In genomic region chr9:80605129-80605528, GRCh38 we compare ENCODE assay signal across 8 cellular contexts.
DNase-seq lines count a peak whose midpoint lies in the region; ATAC-seq and TF ChIP-seq lines count a peak whose summit lies in the region.

No MANE protein-coding gene starts in this region.

- H3K9me2 ChIP-seq in neural cell (ENCODE audit: insufficient read depth, low read length) = no peaks in the 10 kb centered on the region

- H3K4me3 ChIP-seq in mammary epithelial cell (replicated peaks in 1 of 3; ENCODE audit: insufficient read depth in 1 of 3, low read depth in 2 of 3, low read length in 3 of 3) (no peak overlapping the region), neural cell (ENCODE audit: low read length) (no peak overlapping the region)

- dilution Hi-C loops in mammary epithelial cell (cut with HindIII; ENCODE audit: low sequenced_read_pairs) = no loop called here

- H3K9ac ChIP-seq in mammary epithelial cell (ENCODE audit: insufficient read depth, low read length) (no peak overlapping the region), neural cell (ENCODE audit: low read length) (no peak overlapping the region)

- H3K9me3 ChIP-seq in mammary epithelial cell (replicated peaks; ENCODE audit: insufficient read depth, low read length) (no peaks in the 10 kb centered on the region), neural cell (ENCODE audit: low read length) (no peaks in the 10 kb centered on the region)

- no peak overlapping the region for H3K4me2 ChIP-seq in mammary epithelial cell (ENCODE audit: insufficient read depth, low read depth, low read length)
- no peak overlapping the region for H3K4me2 ChIP-seq in neural cell (ENCODE audit: low read length)

- H3K27ac ChIP-seq in mammary epithelial cell (ENCODE audit: insufficient read depth, low read depth, low read length) (no peak overlapping the region), neural cell (ENCODE audit: low read length) (no peak overlapping the region)

- TF ChIP-seq RAD21 in neural cell (conservative IDR thresholded peaks at IDR 0.05) = peak; percentile 86

- in situ Hi-C loops in mammary epithelial cell (cut with MboI; ENCODE audit: low sequenced_read_pairs in 2 of 2) = no loop called here

- BruUV-seq in mammary epithelial cell (replicated peaks; lab: Mats Ljungman, UMichigan) = no TSS peak

- DNase-seq in DMS153 treated with DMSO at 0.1 percent for 48 hours (lab: John Stamatoyannopoulos, UW; ENCODE audit: unreplicated experiment) = peak; percentile 38
- DNase-seq in NCI-H1694 (lab: John Stamatoyannopoulos, UW) = peak; percentile 6
- peak; percentile 22 for DNase-seq in mammary epithelial cell
- DNase-seq in effector CD4-positive, alpha-beta T cell = no peak
- DNase-seq in NCI-H1436 (lab: John Stamatoyannopoulos, UW) = no peak
- no peak for DNase-seq in NOMO-1 treated with dmso at 0.1 percent for 144 hours (lab: John Stamatoyannopoulos, UW; ENCODE audit: unreplicated experiment)

- WGBS in mammary epithelial cell (ENCODE audit: low coverage, missing lambda C conversion rate) = 10% methylated on average over 2 of the region's 2 CpGs

- H4K20me1 ChIP-seq in mammary epithelial cell (ENCODE audit: insufficient read depth, low read length) (no peaks in the 10 kb centered on the region), neural cell (ENCODE audit: insufficient read depth) (no peaks in the 10 kb centered on the region)

- no peaks in the 10 kb centered on the region for H3K79me2 ChIP-seq in mammary epithelial cell (ENCODE audit: insufficient read depth, low read length)
- no peaks in the 10 kb centered on the region for H3K79me2 ChIP-seq in neural cell (replicated peaks; ENCODE audit: insufficient read depth, low read length)

- no peaks in the 10 kb centered on the region for H3K4me1 ChIP-seq in mammary epithelial cell (ENCODE audit: insufficient read depth, low read length)

- intact Hi-C loops in mammary epithelial cell (cut with micrococcal nuclease) = loop anchor here (1.0 to 5.0 kb wide), 2 partner anchors 281 to 1082 kb away; partner anchors contain the start of gene TLE1

- H2AFZ ChIP-seq in mammary epithelial cell (ENCODE audit: low read depth, low read length) = no peak overlapping the region
- H2AFZ ChIP-seq in neural cell (ENCODE audit: low read depth, low read length) = no peak overlapping the region

- no peak for ATAC-seq in GM21447 (IDR thresholded peaks at IDR 0.05; ENCODE audit: unreplicated experiment)

- no peaks in the 10 kb centered on the region for H3K27me3 ChIP-seq in mammary epithelial cell (ENCODE audit: insufficient read depth, low read length)
- no peaks in the 10 kb centered on the region for H3K27me3 ChIP-seq in neural cell (ENCODE audit: insufficient read depth, low read depth, low read length)

- TF ChIP-seq CTCF in mammary epithelial cell (conservative IDR thresholded peaks at IDR 0.05 in 1 of 2, IDR thresholded peaks at IDR 0.05 in 1 of 2; ENCODE audit: extremely low read depth in 1 of 2, insufficient read depth in 1 of 2, low read depth in 1 of 2, low read length in 2 of 2) (peak; percentile 27 to 49), neural cell (IDR thresholded peaks at IDR 0.05; ENCODE audit: poor library complexity, severe bottlenecking) (peak; percentile 82)

- CTCF ChIA-PET in mammary epithelial cell (lab: Charles Lee; ENCODE audit: low non-redundant PET) = interaction anchor here (0.7 kb wide), 2 partner anchors 729 to 888 kb away, joined by 3 to 5 read pairs; no protein-coding TSS in a partner anchor

- peaks cover 3% of the 10 kb centered on the region for H3F3A ChIP-seq in neural cell (ENCODE audit: insufficient read depth, low read length, poor library complexity, severe bottlenecking)

- H3K36me3 ChIP-seq in mammary epithelial cell (ENCODE audit: insufficient read depth, low read length) (no peaks in the 10 kb centered on the region), neural cell (ENCODE audit: insufficient read depth, low read length) (no peaks in the 10 kb centered on the region)

- TF ChIP-seq EP300 in neural cell (conservative IDR thresholded peaks at IDR 0.05; ENCODE audit: poor library complexity, severe bottlenecking) = no peak

TF ChIP-seq in neural cell, 6 proteins besides CTCF, POLR2A, EP300 and RAD21:
- no peak for TF ChIP-seq POLR2AphosphoS5 (IDR thresholded peaks at IDR 0.05)
- peak; percentile 83 for TF ChIP-seq SMC3 (conservative IDR thresholded peaks at IDR 0.05; ENCODE audit: poor library complexity)

Comparison
In these comparisons a context has a peak if more than half of its experiments do, and no peak if none do; other contexts are left out.
1. DNase-seq: peak in DMS153 treated with DMSO at 0.1 percent for 48 hours (single experiment), NCI-H1694 (single experiment) and mammary epithelial cell (single experiment); none in effector CD4-positive, alpha-beta T cell (single experiment), NCI-H1436 (single experiment) and NOMO-1 treated with dmso at 0.1 percent for 144 hours (single experiment).